Comparison of ENCODE assay signal across 8 cellular contexts in genomic region chrX:47190445-47191269, GRCh38. TPM values are rescaled to one million over a fixed set of nuclear protein-coding genes. Genes with fewer than 3 reads are reported as not detected.
DNase-seq lines count a peak whose midpoint lies in the region; ATAC-seq lines count a peak whose summit lies in the region.

No MANE protein-coding gene starts in this region.

- H3K27me3 Mint-ChIP-seq in activated T-helper 1 cell treated with anti-CD3 and anti-CD28 coated beads, Interleukin-12 subunit alpha, Interleukin-12 subunit beta, Interleukin-2, Interleukin-4 antibody, amounts not matched to agents 30 ng/mL and 10 ng/mL and 1 ng/mL, durations not matched to agents 14 hours and 24 hours and 36 hours (ENCODE audit: insufficient read depth): no peaks in the 10 kb centered on the region
- H3K27me3 Mint-ChIP-seq in natural killer cell treated with Interleukin-12 subunit alpha and Interleukin-12 subunit beta and Interleukin-15 and Interleukin-18, amount 100 ng/mL, for 72 hours: peaks cover 0 to 2% of the 10 kb centered on the region in 2 donors

- peak overlapping the region; percentile 94 for H3K27ac Mint-ChIP-seq in activated T-helper 1 cell treated with anti-CD3 and anti-CD28 coated beads, Interleukin-12 subunit alpha, Interleukin-12 subunit beta, Interleukin-2, Interleukin-4 antibody, amounts not matched to agents 30 ng/mL and 10 ng/mL and 1 ng/mL, durations not matched to agents 14 hours and 24 hours and 36 hours
- peak overlapping the region; percentile 95 to 97 for H3K27ac Mint-ChIP-seq in natural killer cell treated with Interleukin-12 subunit alpha and Interleukin-12 subunit beta and Interleukin-15 and Interleukin-18, amount 100 ng/mL, for 72 hours

- H3K4me3 Mint-ChIP-seq in activated T-helper 1 cell treated with anti-CD3 and anti-CD28 coated beads, Interleukin-12 subunit alpha, Interleukin-12 subunit beta, Interleukin-2, Interleukin-4 antibody, amounts not matched to agents 30 ng/mL and 10 ng/mL and 1 ng/mL, durations not matched to agents 14 hours and 24 hours and 36 hours: peak overlapping the region; percentile 96
- H3K4me3 Mint-ChIP-seq in natural killer cell treated with Interleukin-12 subunit alpha and Interleukin-12 subunit beta and Interleukin-15 and Interleukin-18, amount 100 ng/mL, for 72 hours: peak overlapping the region; percentile 95

- intact Hi-C loops in activated T-helper 1 cell treated with anti-CD3 and anti-CD28 coated beads, Interleukin-12 subunit alpha, Interleukin-12 subunit beta, Interleukin-2, Interleukin-4 antibody, amounts not matched to agents 30 ng/mL and 10 ng/mL and 1 ng/mL, durations not matched to agents 14 hours and 24 hours and 36 hours (cut with micrococcal nuclease): loop anchor here (1.0 to 10.0 kb wide), 5 partner anchors 45 to 834 kb away; partner anchors contain the start of genes RBM10, RP2 and ZNF81

- DNase-seq in DMS79 treated with DMSO at 0.1 percent for 48 hours (lab: John Stamatoyannopoulos, UW) (peak; percentile 81), LHCN-M2 (ENCODE audit: low read depth) (peak; percentile 91), RKO (ENCODE audit: low spot score) (peak; percentile 95), fibroblast of peridontal ligament (ENCODE audit: extremely low read depth) (peak; percentile 88)
- peak; percentile 73 for DNase-seq in activated T-helper 1 cell treated with anti-CD3 and anti-CD28 coated beads, Interleukin-12 subunit alpha, Interleukin-12 subunit beta, Interleukin-2, Interleukin-4 antibody, amounts not matched to agents 30 ng/mL and 10 ng/mL and 1 ng/mL, durations not matched to agents 14 hours and 24 hours and 36 hours (ENCODE audit: low spot score)
- DNase-seq in natural killer cell treated with Interleukin-12 subunit alpha and Interleukin-12 subunit beta and Interleukin-15 and Interleukin-18, amount 100 ng/mL, for 72 hours (ENCODE audit: low spot score): peak; percentile 90
- peak; percentile 53 to 81 (median 69) for DNase-seq in stimulated activated naive CD4-positive, alpha-beta T cell (lab: John Stamatoyannopoulos, UW)

- ATAC-seq in GM21786 (IDR thresholded peaks at IDR 0.05; ENCODE audit: unreplicated experiment): peak; percentile 42
- peak; percentile 87 to 91 for ATAC-seq in natural killer cell treated with Interleukin-12 subunit alpha and Interleukin-12 subunit beta and Interleukin-15 and Interleukin-18, amount 100 ng/mL, for 72 hours

- peaks cover 41% of the 10 kb centered on the region for H3K4me1 Mint-ChIP-seq in activated T-helper 1 cell treated with anti-CD3 and anti-CD28 coated beads, Interleukin-12 subunit alpha, Interleukin-12 subunit beta, Interleukin-2, Interleukin-4 antibody, amounts not matched to agents 30 ng/mL and 10 ng/mL and 1 ng/mL, durations not matched to agents 14 hours and 24 hours and 36 hours (ENCODE audit: low read depth)
- H3K4me1 Mint-ChIP-seq in natural killer cell treated with Interleukin-12 subunit alpha and Interleukin-12 subunit beta and Interleukin-15 and Interleukin-18, amount 100 ng/mL, for 72 hours (ENCODE audit: low read depth in 2 of 2): peaks cover 32 to 41% of the 10 kb centered on the region in 2 donors

- peaks cover 18% of the 10 kb centered on the region for H3K36me3 Mint-ChIP-seq in activated T-helper 1 cell treated with anti-CD3 and anti-CD28 coated beads, Interleukin-12 subunit alpha, Interleukin-12 subunit beta, Interleukin-2, Interleukin-4 antibody, amounts not matched to agents 30 ng/mL and 10 ng/mL and 1 ng/mL, durations not matched to agents 14 hours and 24 hours and 36 hours (ENCODE audit: low read depth)
- no peaks in the 10 kb centered on the region for H3K36me3 Mint-ChIP-seq in natural killer cell treated with Interleukin-12 subunit alpha and Interleukin-12 subunit beta and Interleukin-15 and Interleukin-18, amount 100 ng/mL, for 72 hours

- H3K9me3 Mint-ChIP-seq in activated T-helper 1 cell treated with anti-CD3 and anti-CD28 coated beads, Interleukin-12 subunit alpha, Interleukin-12 subunit beta, Interleukin-2, Interleukin-4 antibody, amounts not matched to agents 30 ng/mL and 10 ng/mL and 1 ng/mL, durations not matched to agents 14 hours and 24 hours and 36 hours: no peaks in the 10 kb centered on the region
- no peaks in the 10 kb centered on the region for H3K9me3 Mint-ChIP-seq in natural killer cell treated with Interleukin-12 subunit alpha and Interleukin-12 subunit beta and Interleukin-15 and Interleukin-18, amount 100 ng/mL, for 72 hours

RNA-seq across cellular contexts. Expression of gene UBA1, which starts 3.0 kb away (rescaled TPM):
- total RNA-seq in LHCN-M2 (2014; rRNA removed): 239 and 241 TPM in 2 replicates
- polyA plus RNA-seq in LHCN-M2 (2012): 261 TPM
- total RNA-seq in activated T-helper 1 cell treated with anti-CD3 and anti-CD28 coated beads, Interleukin-12 subunit alpha, Interleukin-12 subunit beta, Interleukin-2, Interleukin-4 antibody, amounts not matched to agents 30 ng/mL and 10 ng/mL and 1 ng/mL, durations not matched to agents 14 hours and 24 hours and 36 hours: 221 and 223 TPM in 2 replicates
- total RNA-seq in natural killer cell treated with Interleukin-12 subunit alpha and Interleukin-12 subunit beta and Interleukin-15 and Interleukin-18, amount 100 ng/mL, for 72 hours: 100 to 1,000 TPM; 227 to 243 TPM

RNA-seq across cellular contexts. Expression of gene CDK16, which starts 27.8 kb away (rescaled TPM):
- total RNA-seq in LHCN-M2 (2014; rRNA removed): 132 and 136 TPM in 2 replicates
- 125 TPM for polyA plus RNA-seq in LHCN-M2 (2012)
- total RNA-seq in activated T-helper 1 cell treated with anti-CD3 and anti-CD28 coated beads, Interleukin-12 subunit alpha, Interleukin-12 subunit beta, Interleukin-2, Interleukin-4 antibody, amounts not matched to agents 30 ng/mL and 10 ng/mL and 1 ng/mL, durations not matched to agents 14 hours and 24 hours and 36 hours: 56.4 and 63.8 TPM in 2 replicates
- 10 to 100 TPM; 62.2 to 63.7 TPM for total RNA-seq in natural killer cell treated with Interleukin-12 subunit alpha and Interleukin-12 subunit beta and Interleukin-15 and Interleukin-18, amount 100 ng/mL, for 72 hours

RNA-seq across cellular contexts. Expression of gene USP11, which starts 42.2 kb away (rescaled TPM):
- total RNA-seq in LHCN-M2 (2014; rRNA removed): 32.0 and 42.9 TPM in 2 replicates
- 66.1 TPM for polyA plus RNA-seq in LHCN-M2 (2012)
- 24.6 and 26.6 TPM in 2 replicates for total RNA-seq in activated T-helper 1 cell treated with anti-CD3 and anti-CD28 coated beads, Interleukin-12 subunit alpha, Interleukin-12 subunit beta, Interleukin-2, Interleukin-4 antibody, amounts not matched to agents 30 ng/mL and 10 ng/mL and 1 ng/mL, durations not matched to agents 14 hours and 24 hours and 36 hours
- total RNA-seq in natural killer cell treated with Interleukin-12 subunit alpha and Interleukin-12 subunit beta and Interleukin-15 and Interleukin-18, amount 100 ng/mL, for 72 hours: 10 to 100 TPM; 45.7 to 49.2 TPM

RNA-seq across cellular contexts. Expression of gene RBM10, which starts 45.6 kb away (rescaled TPM):
- 47.1 and 54.6 TPM in 2 replicates for total RNA-seq in LHCN-M2 (2014; rRNA removed)
- 30.0 TPM for polyA plus RNA-seq in LHCN-M2 (2012)
- total RNA-seq in activated T-helper 1 cell treated with anti-CD3 and anti-CD28 coated beads, Interleukin-12 subunit alpha, Interleukin-12 subunit beta, Interleukin-2, Interleukin-4 antibody, amounts not matched to agents 30 ng/mL and 10 ng/mL and 1 ng/mL, durations not matched to agents 14 hours and 24 hours and 36 hours: 62.0 and 64.1 TPM in 2 replicates
- 10 to 100 TPM; 59.6 to 62.2 TPM for total RNA-seq in natural killer cell treated with Interleukin-12 subunit alpha and Interleukin-12 subunit beta and Interleukin-15 and Interleukin-18, amount 100 ng/mL, for 72 hours

RNA-seq across cellular contexts. Expression of gene NDUFB11, which starts 46.2 kb away (rescaled TPM):
- 40.7 and 49.2 TPM in 2 replicates for total RNA-seq in LHCN-M2 (2014; rRNA removed)
- 100 TPM for polyA plus RNA-seq in LHCN-M2 (2012)
- total RNA-seq in activated T-helper 1 cell treated with anti-CD3 and anti-CD28 coated beads, Interleukin-12 subunit alpha, Interleukin-12 subunit beta, Interleukin-2, Interleukin-4 antibody, amounts not matched to agents 30 ng/mL and 10 ng/mL and 1 ng/mL, durations not matched to agents 14 hours and 24 hours and 36 hours: 84.5 and 88.7 TPM in 2 replicates
- 10 to 100 TPM; 50.8 to 75.4 TPM for total RNA-seq in natural killer cell treated with Interleukin-12 subunit alpha and Interleukin-12 subunit beta and Interleukin-15 and Interleukin-18, amount 100 ng/mL, for 72 hours

Comparison
In these comparisons a context has a peak if more than half of its experiments do, and no peak if none do; other contexts are left out.
1. Peak in every context shown above with its lines: DNase-seq and ATAC-seq.